In the genomic region with DNA sequence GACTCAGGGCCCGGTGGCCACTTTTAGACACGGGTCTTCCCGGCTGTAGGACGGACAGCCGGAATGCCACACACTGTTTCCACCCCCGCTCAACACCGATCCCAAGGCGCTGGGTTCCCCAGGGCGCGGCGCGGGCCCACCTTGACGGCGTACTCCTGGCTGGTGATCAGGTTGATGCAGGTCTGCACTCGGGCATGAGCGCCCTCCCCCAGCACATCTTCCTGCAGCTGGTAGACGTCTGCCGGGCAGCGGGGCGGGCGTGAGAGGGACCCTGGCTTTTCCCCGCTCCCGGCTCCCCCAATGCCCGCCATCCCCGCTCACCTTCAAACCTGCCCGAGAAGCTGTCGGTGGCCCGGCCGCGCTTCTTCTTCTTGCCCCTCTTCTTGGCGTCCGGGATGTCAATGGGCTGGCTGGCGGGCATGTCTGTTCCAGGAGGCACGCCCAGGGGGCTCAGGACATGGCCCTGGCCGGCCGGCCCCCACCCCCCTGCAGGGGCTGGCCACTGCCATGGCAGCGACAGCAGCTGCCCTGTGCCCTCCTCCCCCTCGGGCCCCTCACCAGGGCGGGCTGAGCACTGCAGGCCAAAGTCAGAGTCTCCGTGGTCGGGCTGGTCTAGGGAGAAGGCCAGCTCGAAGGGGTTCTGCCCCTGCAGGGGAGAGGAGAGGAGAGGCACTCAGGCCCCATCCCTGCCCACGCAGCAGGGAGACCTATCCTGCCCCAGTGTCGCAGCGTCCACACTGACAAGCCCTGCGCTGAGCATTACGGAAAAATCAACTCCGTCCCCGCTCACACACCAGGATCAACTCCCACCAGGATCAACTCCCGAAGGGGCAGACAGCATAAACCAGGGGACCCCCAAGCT, we compare ENCODE assay signal across 13 cellular contexts. TPM values are rescaled to one million over a fixed set of nuclear protein-coding genes. Genes with fewer than 3 reads are reported as not detected.
DNase-seq lines count a peak whose midpoint lies in the region; ATAC-seq, FAIRE-seq and TF ChIP-seq lines count a peak whose summit lies in the region.
"Had no signal": no experiment of that assay in that cellular context is flagged by ENCODE, and none has a peak within 500 bp of the region (broad histone marks: within the 10 kb centered on the region; RNA-seq: fewer than 3 reads in every experiment).

No MANE protein-coding gene starts in this region.

- FAIRE-seq in astrocyte (lab: Jason Lieb, UNC), result no peak
- FAIRE-seq: bronchial epithelial cell, islet of Langerhans had no signal

- peaks cover 61% of the 10 kb centered on the region for H3K79me2 ChIP-seq in astrocyte (ENCODE audit: insufficient read depth, low read length)

- WGBS in lung, 2 donors, result 90 to 96% methylated on average over 48 to 50 of the region's 50 CpGs
- 75 to 80% methylated on average over 46 to 50 of the region's 50 CpGs for WGBS in tibial nerve, 2 donors

- TF ChIP-seq POLR2A in tibial nerve (IDR thresholded peaks at IDR 0.05), result no peak

- TF ChIP-seq CTCF in astrocyte (IDR thresholded peaks at IDR 0.05; ENCODE audit: insufficient read depth, low read depth, low read length) (no peak), lung (IDR thresholded peaks at IDR 0.05; ENCODE audit: control extremely low read depth, extremely low read depth) (no peak), tibial nerve (IDR thresholded peaks at IDR 0.05) (no peak)

- peak overlapping the region; percentile 77 for H3K27ac Mint-ChIP-seq in activated T-cell treated with anti-CD3 and anti-CD28 coated beads, Interleukin-2, amount 50 U/mL, for 24 hours
- H3K27ac Mint-ChIP-seq in astrocyte (ENCODE audit: unreplicated experiment), result peak overlapping the region; percentile 7
- H3K27ac Mint-ChIP-seq in stimulated activated memory B cell treated with anti-CD40 and anti-IgM and Interleukin-4, amounts not matched to agents 10 μg/mL and 1 μg/mL and 100 μg/mL, for 72 hours, result no peak overlapping the region
- H3K27ac Mint-ChIP-seq: activated T-helper 2 cell treated with anti-CD3 and anti-CD28 coated beads, Interferon-gamma antibody, Interleukin-2, Interleukin-4, amounts not matched to agents 10 μg/mL and 5 μg/mL and 100 μg/mL, durations not matched to agents 14 hours and 24 hours and 36 hours had no signal

- H3K9ac ChIP-seq in astrocyte (ENCODE audit: low read length), result no peak overlapping the region

- H3K4me1 ChIP-seq in astrocyte (ENCODE audit: insufficient read depth, low read length), result peaks cover 39% of the 10 kb centered on the region
- H3K4me1 ChIP-seq in lung (ENCODE audit: control insufficient read depth in 2 of 2, insufficient read depth in 2 of 2, low read length in 2 of 2), result peaks cover 18 to 69% of the 10 kb centered on the region in 2 donors
- peaks cover 0 to 84% (median 81%) of the 10 kb centered on the region in 4 donors for H3K4me1 ChIP-seq in tibial nerve

- peaks cover 52% of the 10 kb centered on the region for H3K4me1 Mint-ChIP-seq in activated T-cell treated with anti-CD3 and anti-CD28 coated beads, Interleukin-2, amount 50 U/mL, for 24 hours (ENCODE audit: low read depth)
- peaks cover 10% of the 10 kb centered on the region for H3K4me1 Mint-ChIP-seq in astrocyte (ENCODE audit: low read depth, unreplicated experiment)
- H3K4me1 Mint-ChIP-seq in stimulated activated memory B cell treated with anti-CD40 and anti-IgM and Interleukin-4, amounts not matched to agents 10 μg/mL and 1 μg/mL and 100 μg/mL, for 72 hours, result peaks cover 83% of the 10 kb centered on the region

- TF ChIP-seq EP300 in tibial nerve (IDR thresholded peaks at IDR 0.05), result peak in 1 of 2 donors; percentile 25

- no peaks in the 10 kb centered on the region for H3K27me3 Mint-ChIP-seq in activated T-cell treated with anti-CD3 and anti-CD28 coated beads, Interleukin-2, amount 50 U/mL, for 24 hours
- no peaks in the 10 kb centered on the region for H3K27me3 Mint-ChIP-seq in astrocyte (ENCODE audit: low read depth, unreplicated experiment)
- no peaks in the 10 kb centered on the region for H3K27me3 Mint-ChIP-seq in stimulated activated memory B cell treated with anti-CD40 and anti-IgM and Interleukin-4, amounts not matched to agents 10 μg/mL and 1 μg/mL and 100 μg/mL, for 72 hours

- H3K36me3 Mint-ChIP-seq in activated T-cell treated with anti-CD3 and anti-CD28 coated beads, Interleukin-2, amount 50 U/mL, for 24 hours (ENCODE audit: low read depth), result peaks cover 57% of the 10 kb centered on the region
- peaks cover 3% of the 10 kb centered on the region for H3K36me3 Mint-ChIP-seq in astrocyte (ENCODE audit: low read depth, unreplicated experiment)
- peaks cover 58% of the 10 kb centered on the region for H3K36me3 Mint-ChIP-seq in stimulated activated memory B cell treated with anti-CD40 and anti-IgM and Interleukin-4, amounts not matched to agents 10 μg/mL and 1 μg/mL and 100 μg/mL, for 72 hours

- H4K20me1 ChIP-seq in astrocyte (ENCODE audit: insufficient read depth, low read length), result peaks cover 61% of the 10 kb centered on the region

- ATAC-seq in lung (ENCODE audit: insufficient read depth, low FRiP score), result no peak
- ATAC-seq in stimulated activated memory B cell treated with anti-CD40 and anti-IgM and Interleukin-4, amounts not matched to agents 10 μg/mL and 1 μg/mL and 100 μg/mL, for 72 hours, result no peak

- H3K36me3 ChIP-seq in astrocyte (ENCODE audit: insufficient read depth, low read length) (no peaks in the 10 kb centered on the region), lung (ENCODE audit: control insufficient read depth in 2 of 2, insufficient read depth in 2 of 2, low read length in 2 of 2) (peaks cover 0 to 67% of the 10 kb centered on the region in 2 donors), tibial nerve (peaks cover 0 to 57% (median 19%) of the 10 kb centered on the region in 3 donors)

- H3K4me2 ChIP-seq in astrocyte (ENCODE audit: low read length), result no peak overlapping the region

- H3K4me3 ChIP-seq in astrocyte (ENCODE audit: insufficient read depth, low read depth, low read length) (no peak overlapping the region), lung (no peak overlapping the region), tibial nerve (peak overlapping the region in 1 of 4 donors; percentile 13)

- H3K4me3 Mint-ChIP-seq in activated T-cell treated with anti-CD3 and anti-CD28 coated beads, Interleukin-2, amount 50 U/mL, for 24 hours, result no peak overlapping the region
- H3K4me3 Mint-ChIP-seq in astrocyte (ENCODE audit: unreplicated experiment), result peak overlapping the region; percentile 54
- H3K4me3 Mint-ChIP-seq in stimulated activated memory B cell treated with anti-CD40 and anti-IgM and Interleukin-4, amounts not matched to agents 10 μg/mL and 1 μg/mL and 100 μg/mL, for 72 hours, result no peak overlapping the region

- H3K27me3 ChIP-seq in astrocyte (ENCODE audit: insufficient read depth, low read length), result no peaks in the 10 kb centered on the region
- no peaks in the 10 kb centered on the region for H3K27me3 ChIP-seq in lung (ENCODE audit: control insufficient read depth, insufficient read depth)
- H3K27me3 ChIP-seq in tibial nerve, result no peaks in the 10 kb centered on the region

- DNase-seq in activated T-cell treated with anti-CD3 and anti-CD28 coated beads, Interleukin-2, amount 50 U/mL, for 24 hours, result no peak
- no peak for DNase-seq in activated T-cell treated with anti-CD3 and anti-CD28 coated beads, Interleukin-2, amount 50 U/mL, for 1 hour
- DNase-seq in astrocyte (ENCODE audit: low read depth) (no peak), lung (ENCODE audit: low spot score) (no peak), tibial nerve (ENCODE audit: low spot score in 2 of 2) (no peak), HK-2 (ENCODE audit: unreplicated experiment) (no peak), T-helper 9 cell (no peak)
- DNase-seq: NCI-H1105 treated with DMSO at 0.1 percent for 48 hours, NCI-H69 had no signal

- no peak overlapping the region for H2AFZ ChIP-seq in astrocyte (ENCODE audit: low read depth, low read length)

- H3K9me3 ChIP-seq in astrocyte (ENCODE audit: insufficient read depth, low read depth, low read length) (no peaks in the 10 kb centered on the region), lung (ENCODE audit: control insufficient read depth in 2 of 2, insufficient read depth in 1 of 2, low read length in 1 of 2) (no peaks in the 10 kb centered on the region), tibial nerve (no peaks in the 10 kb centered on the region)

- no peaks in the 10 kb centered on the region for H3K9me3 Mint-ChIP-seq in activated T-cell treated with anti-CD3 and anti-CD28 coated beads, Interleukin-2, amount 50 U/mL, for 24 hours
- H3K9me3 Mint-ChIP-seq in astrocyte (ENCODE audit: unreplicated experiment), result no peaks in the 10 kb centered on the region
- H3K9me3 Mint-ChIP-seq in stimulated activated memory B cell treated with anti-CD40 and anti-IgM and Interleukin-4, amounts not matched to agents 10 μg/mL and 1 μg/mL and 100 μg/mL, for 72 hours, result no peaks in the 10 kb centered on the region
- H3K9me3 Mint-ChIP-seq: activated T-helper 2 cell treated with anti-CD3 and anti-CD28 coated beads, Interferon-gamma antibody, Interleukin-2, Interleukin-4, amounts not matched to agents 10 μg/mL and 5 μg/mL and 100 μg/mL, durations not matched to agents 14 hours and 24 hours and 36 hours had no signal

- no peak overlapping the region for H3K27ac ChIP-seq in astrocyte (ENCODE audit: low read depth, low read length)
- H3K27ac ChIP-seq in lung (ENCODE audit: low read depth in 1 of 2, low read length in 1 of 2), result peak overlapping the region; percentile 63 to 69
- peak overlapping the region; percentile 99 for H3K27ac ChIP-seq in tibial nerve

RNA-seq across cellular contexts. Expression of gene MKNK2, which starts 4.8 kb away (rescaled TPM):
- total RNA-seq in astrocyte (123 and 146 TPM in 2 replicates), lung (100 to 1,000 TPM; 107 to 333 TPM), tibial nerve (100 to 1,000 TPM; 126 to 265 (median 152) TPM)
- 100 to 1,000 TPM; 132 to 189 TPM for polyA plus RNA-seq in lung

RNA-seq across cellular contexts. Expression of gene BTBD2, which starts 30.8 kb away (rescaled TPM):
- total RNA-seq in astrocyte (49.5 and 53.7 TPM in 2 replicates), lung (10 to 100 TPM; 49.5 to 62.3 TPM), tibial nerve (10 to 100 TPM; 54.0 to 94.5 (median 73.5) TPM)
- polyA plus RNA-seq in lung, result 10 to 100 TPM; 35.5 to 40.1 TPM

RNA-seq across cellular contexts. Expression of gene MOB3A, which starts 49.8 kb away (rescaled TPM):
- total RNA-seq in astrocyte, result 45.3 and 47.2 TPM in 2 replicates
- 10 to 100 TPM; 45.2 to 86.6 TPM for total RNA-seq in lung
- 10 to 100 TPM; 17.7 to 44.9 TPM for polyA plus RNA-seq in lung
- total RNA-seq in tibial nerve, result 10 to 100 TPM; 31.7 to 70.8 (median 35.2) TPM

RNA-seq across cellular contexts. Expression of gene IZUMO4, which starts 50.4 kb away (rescaled TPM):
- total RNA-seq in astrocyte (5.6 and 5.8 TPM in 2 replicates), lung (1 to 10 TPM; 5.0 to 8.4 TPM), tibial nerve (10 to 100 TPM; 28.6 to 46.3 (median 33.2) TPM)
- 1 to 10 TPM; 6.1 to 9.8 TPM for polyA plus RNA-seq in lung
